32 cellular contexts compared by ENCODE assay signal in genomic region chr22:22548910-22549309, GRCh38. TPM values are rescaled to one million over a fixed set of nuclear protein-coding genes. Genes with fewer than 3 reads are reported as not detected.
"Had no signal": no experiment of that assay in that cellular context is flagged by ENCODE, and none has a peak within 500 bp of the region (broad histone marks: within the 10 kb centered on the region; RNA-seq: fewer than 3 reads in every experiment).

No MANE protein-coding gene starts in this region.

- H3K27ac ChIP-seq: stomach, suprapubic skin, testis, thoracic aorta, thyroid gland, tibial artery, tibial nerve, transverse colon, upper lobe of left lung, upper lobe of right lung, uterus, vagina had no signal

- H3K9me3 Mint-ChIP-seq: stimulated activated effector memory CD8-positive, alpha-beta T cell treated with anti-CD3 and anti-CD28 coated beads, Interleukin-12 subunit alpha, Interleukin-12 subunit beta, amount 100 ng/mL, for 72 hours; stimulated activated memory B cell treated with anti-CD40 and anti-IgM and Interleukin-4, amounts not matched to agents 10 μg/mL and 1 μg/mL and 100 μg/mL, for 72 hours; stimulated activated naive B cell treated with anti-CD40 and anti-IgM and Interleukin-4, amounts not matched to agents 10 μg/mL and 1 μg/mL and 100 μg/mL, for 72 hours; stimulated activated naive CD8-positive, alpha-beta T cell treated with anti-CD3 and anti-CD28 coated beads, Interleukin-15, amount 100 ng/mL, for 72 hours; stimulated activated naive CD8-positive, alpha-beta T cell treated with anti-CD3 and anti-CD28 coated beads, Interleukin-15, Interleukin-2, amounts not matched to agents 100 ng/mL and 50 ng/mL, for 24 hours; type B pancreatic cell had no signal

- H3K9me3 ChIP-seq: stomach, suprapubic skin, testis, thoracic aorta, thyroid gland, tibial artery, tibial nerve, transverse colon, upper lobe of left lung, upper lobe of right lung, uterus, vagina had no signal

- H3K4me1 Mint-ChIP-seq: stimulated activated effector memory CD8-positive, alpha-beta T cell treated with anti-CD3 and anti-CD28 coated beads, Interleukin-12 subunit alpha, Interleukin-12 subunit beta, amount 100 ng/mL, for 72 hours; stimulated activated naive CD8-positive, alpha-beta T cell treated with anti-CD3 and anti-CD28 coated beads, Interleukin-15, amount 100 ng/mL, for 72 hours had no signal

- ATAC-seq: stimulated activated effector memory CD8-positive, alpha-beta T cell treated with anti-CD3 and anti-CD28 coated beads, Interleukin-12 subunit alpha, Interleukin-12 subunit beta, amount 100 ng/mL, for 72 hours; stimulated activated memory B cell treated with anti-CD40 and anti-IgM and Interleukin-4, amounts not matched to agents 10 μg/mL and 1 μg/mL and 100 μg/mL, for 72 hours; stimulated activated naive B cell treated with anti-CD40 and anti-IgM and Interleukin-4, amounts not matched to agents 10 μg/mL and 1 μg/mL and 100 μg/mL, for 72 hours; stimulated activated naive CD8-positive, alpha-beta T cell treated with anti-CD3 and anti-CD28 coated beads, Interleukin-15, amount 100 ng/mL, for 72 hours; stimulated activated naive CD8-positive, alpha-beta T cell treated with anti-CD3 and anti-CD28 coated beads, Interleukin-15, Interleukin-2, amounts not matched to agents 100 U/mL and 50 U/mL, for 24 hours; upper lobe of right lung had no signal

- H3K4me3 Mint-ChIP-seq: stimulated activated effector memory CD8-positive, alpha-beta T cell treated with anti-CD3 and anti-CD28 coated beads, Interleukin-12 subunit alpha, Interleukin-12 subunit beta, amount 100 ng/mL, for 72 hours; stimulated activated memory B cell treated with anti-CD40 and anti-IgM and Interleukin-4, amounts not matched to agents 10 μg/mL and 1 μg/mL and 100 μg/mL, for 72 hours; stimulated activated naive B cell treated with anti-CD40 and anti-IgM and Interleukin-4, amounts not matched to agents 10 μg/mL and 1 μg/mL and 100 μg/mL, for 72 hours; stimulated activated naive CD8-positive, alpha-beta T cell treated with anti-CD3 and anti-CD28 coated beads, Interleukin-15, amount 100 ng/mL, for 72 hours; stimulated activated naive CD8-positive, alpha-beta T cell treated with anti-CD3 and anti-CD28 coated beads, Interleukin-15, Interleukin-2, amounts not matched to agents 100 ng/mL and 50 ng/mL, for 24 hours; type B pancreatic cell had no signal

- H3K27ac Mint-ChIP-seq: stimulated activated effector memory CD8-positive, alpha-beta T cell treated with anti-CD3 and anti-CD28 coated beads, Interleukin-12 subunit alpha, Interleukin-12 subunit beta, amount 100 ng/mL, for 72 hours; stimulated activated memory B cell treated with anti-CD40 and anti-IgM and Interleukin-4, amounts not matched to agents 10 μg/mL and 1 μg/mL and 100 μg/mL, for 72 hours; stimulated activated naive B cell treated with anti-CD40 and anti-IgM and Interleukin-4, amounts not matched to agents 10 μg/mL and 1 μg/mL and 100 μg/mL, for 72 hours; stimulated activated naive CD8-positive, alpha-beta T cell treated with anti-CD3 and anti-CD28 coated beads, Interleukin-15, amount 100 ng/mL, for 72 hours; stimulated activated naive CD8-positive, alpha-beta T cell treated with anti-CD3 and anti-CD28 coated beads, Interleukin-15, Interleukin-2, amounts not matched to agents 100 ng/mL and 50 ng/mL, for 24 hours; type B pancreatic cell had no signal

- H3K36me3 ChIP-seq: stomach, suprapubic skin, thoracic aorta, thyroid gland, tibial artery, tibial nerve, transverse colon, upper lobe of left lung, upper lobe of right lung, uterus, vagina had no signal

- H3K4me1 ChIP-seq: stomach, suprapubic skin, testis, thyroid gland, tibial artery, tibial nerve, transverse colon, upper lobe of left lung, upper lobe of right lung, uterus, vagina had no signal

- H3K27me3 ChIP-seq: testis, thyroid gland, tibial nerve, transverse colon, upper lobe of left lung, upper lobe of right lung, uterus, vagina had no signal

- H3K27me3 Mint-ChIP-seq: stimulated activated memory B cell treated with anti-CD40 and anti-IgM and Interleukin-4, amounts not matched to agents 10 μg/mL and 1 μg/mL and 100 μg/mL, for 72 hours; stimulated activated naive B cell treated with anti-CD40 and anti-IgM and Interleukin-4, amounts not matched to agents 10 μg/mL and 1 μg/mL and 100 μg/mL, for 72 hours; stimulated activated naive CD8-positive, alpha-beta T cell treated with anti-CD3 and anti-CD28 coated beads, Interleukin-15, amount 100 ng/mL, for 72 hours; stimulated activated naive CD8-positive, alpha-beta T cell treated with anti-CD3 and anti-CD28 coated beads, Interleukin-15, Interleukin-2, amounts not matched to agents 100 ng/mL and 50 ng/mL, for 24 hours had no signal

- H3K4me3 ChIP-seq: stomach, suprapubic skin, testis, thoracic aorta, thyroid gland, tibial artery, tibial nerve, transverse colon, upper lobe of left lung, upper lobe of right lung, uterus, vagina had no signal

- H3K36me3 Mint-ChIP-seq: stimulated activated effector memory CD8-positive, alpha-beta T cell treated with anti-CD3 and anti-CD28 coated beads, Interleukin-12 subunit alpha, Interleukin-12 subunit beta, amount 100 ng/mL, for 72 hours; stimulated activated memory B cell treated with anti-CD40 and anti-IgM and Interleukin-4, amounts not matched to agents 10 μg/mL and 1 μg/mL and 100 μg/mL, for 72 hours; stimulated activated naive B cell treated with anti-CD40 and anti-IgM and Interleukin-4, amounts not matched to agents 10 μg/mL and 1 μg/mL and 100 μg/mL, for 72 hours; type B pancreatic cell had no signal

- DNase-seq: stimulated activated CD4-positive, alpha-beta T cell treated with anti-CD3 and anti-CD28 coated beads, Interleukin-2, amount 100 ng/mL, for 48 hours; stimulated activated CD4-positive, alpha-beta T cell treated with anti-CD3 and anti-CD28 coated beads, Interleukin-4, amount 100 ng/mL, for 1 hour; stimulated activated CD4-positive, alpha-beta T cell treated with anti-CD3 and anti-CD28 coated beads, Interleukin-4, amount 100 ng/mL, for 24 hours; stimulated activated CD4-positive, alpha-beta T cell treated with anti-CD3 and anti-CD28 coated beads, Interleukin-4, amount 100 ng/mL, for 4 hours; stimulated activated CD8-positive, alpha-beta memory T cell treated with anti-CD3 and anti-CD28 coated beads, Interleukin-4, amount 100 ng/mL, for 48 hours; stimulated activated naive B cell treated with anti-CD40 and anti-IgM and Interleukin-4, amounts not matched to agents 10 μg/mL and 1 μg/mL and 100 μg/mL, for 72 hours; stimulated activated naive CD4-positive, alpha-beta T cell; stimulated activated naive CD4-positive, alpha-beta T cell treated with Interleukin-2 at 50 U/mL for 16 hours; stimulated activated naive CD8-positive, alpha-beta T cell treated with anti-CD3 and anti-CD28 coated beads, Interleukin-15, amount 100 ng/mL, for 72 hours; stimulated activated naive CD8-positive, alpha-beta T cell treated with anti-CD3 and anti-CD28 coated beads, Interleukin-15, Interleukin-2, amounts not matched to agents 100 U/mL and 50 U/mL, for 24 hours; stomach; substantia nigra; testis; thyroid gland; tibial artery; transverse colon; trophoblast cell; upper lobe of left lung; upper lobe of right lung; uterus had no signal

RNA-seq across cellular contexts. Expression of gene PRAME, which starts 10.2 kb away (rescaled TPM):
- total RNA-seq: stomach, subcutaneous adipose tissue, suprapubic skin, temporal lobe, thoracic aorta, tibial nerve, upper lobe of right lung, ureter, urinary bladder, vagina had no signal
- polyA plus RNA-seq: stomach, urinary bladder had no signal

RNA-seq across cellular contexts. Expression of gene ZNF280A, which starts 28.8 kb away (rescaled TPM):
- total RNA-seq: stomach, subcutaneous adipose tissue, suprapubic skin, temporal lobe, thoracic aorta, thyroid gland, transverse colon, upper lobe of left lung, upper lobe of right lung, ureter, urinary bladder, uterus, vagina had no signal
- polyA plus RNA-seq: stomach, urinary bladder had no signal

RNA-seq across cellular contexts. Expression of gene ZNF280B, which starts 40.4 kb away (rescaled TPM):
- total RNA-seq: thoracic aorta had no signal
